1 cellular context compared by ENCODE assay signal in the genomic region with DNA sequence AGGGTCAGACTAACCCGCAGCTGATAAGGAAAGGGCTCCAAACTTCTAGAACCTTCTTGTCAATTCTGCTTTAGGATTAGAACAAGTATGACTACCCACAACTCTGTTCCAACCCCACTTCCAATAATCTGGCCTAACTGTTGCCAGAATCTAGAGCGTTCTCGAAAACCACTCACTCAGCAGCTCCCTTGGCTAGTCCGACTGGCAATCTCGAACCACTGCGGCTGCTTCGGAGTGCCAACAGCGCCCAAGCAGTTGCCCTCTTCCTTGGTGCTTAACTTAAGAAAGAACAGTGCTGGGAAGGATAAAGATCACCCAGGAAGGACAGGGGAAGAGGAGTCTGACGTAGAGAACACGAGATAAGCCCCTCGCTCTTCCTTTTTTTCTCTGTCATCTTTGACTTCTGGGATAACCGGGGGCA.
TF ChIP-seq lines count a peak whose summit lies in the region.

No MANE protein-coding gene starts in this region.

TF ChIP-seq in A549, 52 proteins besides CTCF, POLR2A, EP300 and RAD21:
- TF ChIP-seq RCOR1 (IDR thresholded peaks at IDR 0.05; ENCODE audit: low read depth, low read length) (no peak), MAZ (IDR thresholded peaks at IDR 0.05; ENCODE audit: borderline replicate concordance, low read depth, low read length) (no peak), HOXA7 (CRISPR knock-in tag; IDR thresholded peaks at IDR 0.05) (no peak), ZSCAN20 (CRISPR knock-in tag; IDR thresholded peaks at IDR 0.05) (no peak), ESRRA (IDR thresholded peaks at IDR 0.05; ENCODE audit: borderline replicate concordance, low read length) (no peak), FOSB (CRISPR knock-in tag; IDR thresholded peaks at IDR 0.05) (no peak), CEBPB (IDR thresholded peaks at IDR 0.05) (no peak)
